In genomic region chrX:129640737-129641136, GRCh38 we compare ENCODE assay signal across 29 cellular contexts. TPM values are rescaled to one million over a fixed set of nuclear protein-coding genes. Genes with fewer than 3 reads are reported as not detected.
"Had no signal": no experiment of that assay in that cellular context is flagged by ENCODE, and none has a peak within 500 bp of the region (broad histone marks: within the 10 kb centered on the region; RNA-seq: fewer than 3 reads in every experiment).

No MANE protein-coding gene starts in this region.

- H3K9me3 ChIP-seq: ovary, psoas muscle, right lobe of liver, sigmoid colon, thoracic aorta, thyroid gland, tibial nerve, uterus had no signal

- H3K27me3 ChIP-seq: ovary, right lobe of liver, sigmoid colon, thyroid gland, upper lobe of left lung, uterus had no signal

- H3K4me3 Mint-ChIP-seq: naive thymus-derived CD8-positive, alpha-beta T cell; natural killer cell treated with Interleukin-12 subunit alpha and Interleukin-12 subunit beta and Interleukin-15 and Interleukin-18, amount 100 ng/mL, for 72 hours; nephron progenitor cell; neural crest cell; stimulated activated effector memory CD8-positive, alpha-beta T cell treated with anti-CD3 and anti-CD28 coated beads, Interleukin-12 subunit alpha, Interleukin-12 subunit beta, amount 100 ng/mL, for 72 hours; stimulated activated naive B cell treated with anti-CD40 and anti-IgM and Interleukin-4, amounts not matched to agents 10 μg/mL and 1 μg/mL and 100 μg/mL, for 72 hours; stimulated activated naive CD8-positive, alpha-beta T cell treated with anti-CD3 and anti-CD28 coated beads, Interleukin-15, Interleukin-2, amounts not matched to agents 100 ng/mL and 50 ng/mL, for 24 hours had no signal

- DNase-seq: naive thymus-derived CD8-positive, alpha-beta T cell; nephron progenitor cell; occipital lobe; ovary; posterior cingulate gyrus; psoas muscle; right cardiac atrium; right lobe of liver; sigmoid colon; small intestine; stimulated activated CD4-positive, alpha-beta T cell treated with anti-CD3 and anti-CD28 coated beads, Interleukin-15, amount 100 ng/mL, for 24 hours; stimulated activated CD4-positive, alpha-beta T cell treated with anti-CD3 and anti-CD28 coated beads, Interleukin-2, amount 100 ng/mL, for 24 hours; stimulated activated CD4-positive, alpha-beta T cell treated with anti-CD3 and anti-CD28 coated beads, Interleukin-2, amount 100 ng/mL, for 48 hours; stimulated activated CD4-positive, alpha-beta T cell treated with anti-CD3 and anti-CD28 coated beads, Interleukin-4, amount 100 ng/mL, for 24 hours; stimulated activated naive B cell treated with anti-CD40 and anti-IgM and Interleukin-4, amounts not matched to agents 10 μg/mL and 1 μg/mL and 100 μg/mL, for 72 hours; stimulated activated naive CD4-positive, alpha-beta T cell treated with Interleukin-2 at 50 U/mL for 16 hours; stomach; thyroid gland; trophoblast cell; upper lobe of left lung; uterus had no signal

- H3K4me1 ChIP-seq: parathyroid adenoma, psoas muscle, right lobe of liver, sigmoid colon, stomach, thyroid gland, tibial nerve, uterus had no signal

- ATAC-seq: naive thymus-derived CD8-positive, alpha-beta T cell; natural killer cell treated with Interleukin-12 subunit alpha and Interleukin-12 subunit beta and Interleukin-15 and Interleukin-18, amount 100 ng/mL, for 72 hours; psoas muscle; right cardiac atrium; right lobe of liver; stimulated activated effector memory CD8-positive, alpha-beta T cell treated with anti-CD3 and anti-CD28 coated beads, Interleukin-12 subunit alpha, Interleukin-12 subunit beta, amount 100 ng/mL, for 72 hours; stimulated activated naive B cell treated with anti-CD40 and anti-IgM and Interleukin-4, amounts not matched to agents 10 μg/mL and 1 μg/mL and 100 μg/mL, for 72 hours had no signal

- H3K36me3 ChIP-seq: ovary, right lobe of liver, sigmoid colon, stomach, thoracic aorta, thyroid gland, tibial nerve, upper lobe of left lung, uterus had no signal

- H3K9ac ChIP-seq: parathyroid adenoma had no signal

- H3K36me3 Mint-ChIP-seq: naive thymus-derived CD8-positive, alpha-beta T cell; natural killer cell treated with Interleukin-12 subunit alpha and Interleukin-12 subunit beta and Interleukin-15 and Interleukin-18, amount 100 ng/mL, for 72 hours; stimulated activated effector memory CD8-positive, alpha-beta T cell treated with anti-CD3 and anti-CD28 coated beads, Interleukin-12 subunit alpha, Interleukin-12 subunit beta, amount 100 ng/mL, for 72 hours; stimulated activated naive B cell treated with anti-CD40 and anti-IgM and Interleukin-4, amounts not matched to agents 10 μg/mL and 1 μg/mL and 100 μg/mL, for 72 hours had no signal

- H3K9me3 Mint-ChIP-seq: natural killer cell treated with Interleukin-12 subunit alpha and Interleukin-12 subunit beta and Interleukin-15 and Interleukin-18, amount 100 ng/mL, for 72 hours; neural crest cell; stimulated activated effector memory CD8-positive, alpha-beta T cell treated with anti-CD3 and anti-CD28 coated beads, Interleukin-12 subunit alpha, Interleukin-12 subunit beta, amount 100 ng/mL, for 72 hours; stimulated activated naive B cell treated with anti-CD40 and anti-IgM and Interleukin-4, amounts not matched to agents 10 μg/mL and 1 μg/mL and 100 μg/mL, for 72 hours; stimulated activated naive CD8-positive, alpha-beta T cell treated with anti-CD3 and anti-CD28 coated beads, Interleukin-15, Interleukin-2, amounts not matched to agents 100 ng/mL and 50 ng/mL, for 24 hours had no signal

- H2AFZ ChIP-seq: parathyroid adenoma had no signal

- H3K27me3 Mint-ChIP-seq: stimulated activated naive CD8-positive, alpha-beta T cell treated with anti-CD3 and anti-CD28 coated beads, Interleukin-15, Interleukin-2, amounts not matched to agents 100 ng/mL and 50 ng/mL, for 24 hours had no signal

- H3K27ac ChIP-seq: ovary, parathyroid adenoma, psoas muscle, right lobe of liver, sigmoid colon, stomach, thoracic aorta, thyroid gland, tibial nerve, upper lobe of left lung, uterus had no signal

- H3K4me1 Mint-ChIP-seq: stimulated activated effector memory CD8-positive, alpha-beta T cell treated with anti-CD3 and anti-CD28 coated beads, Interleukin-12 subunit alpha, Interleukin-12 subunit beta, amount 100 ng/mL, for 72 hours had no signal

- H3K4me3 ChIP-seq: ovary, psoas muscle, right lobe of liver, sigmoid colon, stomach, thoracic aorta, thyroid gland, tibial nerve, upper lobe of left lung, uterus had no signal

- H3K27ac Mint-ChIP-seq: naive thymus-derived CD8-positive, alpha-beta T cell; natural killer cell treated with Interleukin-12 subunit alpha and Interleukin-12 subunit beta and Interleukin-15 and Interleukin-18, amount 100 ng/mL, for 72 hours; nephron progenitor cell; progenitor cell of endocrine pancreas; stimulated activated effector memory CD8-positive, alpha-beta T cell treated with anti-CD3 and anti-CD28 coated beads, Interleukin-12 subunit alpha, Interleukin-12 subunit beta, amount 100 ng/mL, for 72 hours; stimulated activated naive B cell treated with anti-CD40 and anti-IgM and Interleukin-4, amounts not matched to agents 10 μg/mL and 1 μg/mL and 100 μg/mL, for 72 hours; stimulated activated naive CD8-positive, alpha-beta T cell treated with anti-CD3 and anti-CD28 coated beads, Interleukin-15, Interleukin-2, amounts not matched to agents 100 ng/mL and 50 ng/mL, for 24 hours had no signal

RNA-seq across cellular contexts. Expression of gene APLN, which starts 14.0 kb away (rescaled TPM):
- total RNA-seq: naive thymus-derived CD8-positive, alpha-beta T cell had no signal
- polyA plus RNA-seq: naive thymus-derived CD8-positive, alpha-beta T cell had no signal
